In the genomic region with DNA sequence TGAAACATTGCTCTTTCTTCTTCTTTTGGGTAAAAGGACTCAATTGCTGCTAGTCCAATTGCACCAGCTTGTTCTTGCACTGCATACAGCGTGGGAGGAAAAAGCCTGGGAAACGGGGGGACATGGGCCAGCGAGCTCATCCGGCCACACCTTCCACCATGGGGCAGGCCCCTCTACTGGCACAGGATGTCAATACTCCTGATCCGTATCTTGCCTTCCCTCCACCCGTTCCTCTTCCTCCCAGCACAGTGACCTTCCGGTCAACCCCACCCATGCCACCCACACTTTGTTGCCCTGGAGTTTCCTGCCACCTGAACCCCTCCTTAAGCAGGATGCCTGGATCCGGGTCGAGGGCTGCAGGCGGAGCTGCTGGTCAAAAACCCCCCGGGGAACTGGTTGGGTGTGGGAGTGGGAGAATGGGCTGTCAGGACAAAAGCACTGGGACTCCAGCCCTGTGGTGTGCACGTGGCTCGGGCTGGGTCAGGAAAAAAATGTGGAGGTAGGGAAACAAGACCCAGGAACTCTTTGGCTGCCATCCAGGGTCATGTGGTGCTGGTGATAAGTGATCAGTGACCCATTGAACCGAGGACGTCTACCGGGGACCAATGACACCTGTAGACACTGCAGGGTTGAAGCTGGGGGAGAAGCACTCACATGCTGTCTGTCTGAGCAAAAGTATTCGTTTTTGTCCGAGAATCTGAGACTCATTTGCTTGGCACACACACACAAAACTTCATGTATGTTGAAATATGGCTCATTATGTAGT, we compare ENCODE assay signal across 1 cellular context.
A peak's percentile ranks its signal among the peaks of the same experiment; 100 is the strongest.
TF ChIP-seq lines count a peak whose summit lies in the region.

No MANE protein-coding gene starts in this region.

TF ChIP-seq in K562, 482 proteins besides CTCF, POLR2A, EP300 and RAD21 (continued from another document and continues in another):
- TF ChIP-seq, protein P1, sequence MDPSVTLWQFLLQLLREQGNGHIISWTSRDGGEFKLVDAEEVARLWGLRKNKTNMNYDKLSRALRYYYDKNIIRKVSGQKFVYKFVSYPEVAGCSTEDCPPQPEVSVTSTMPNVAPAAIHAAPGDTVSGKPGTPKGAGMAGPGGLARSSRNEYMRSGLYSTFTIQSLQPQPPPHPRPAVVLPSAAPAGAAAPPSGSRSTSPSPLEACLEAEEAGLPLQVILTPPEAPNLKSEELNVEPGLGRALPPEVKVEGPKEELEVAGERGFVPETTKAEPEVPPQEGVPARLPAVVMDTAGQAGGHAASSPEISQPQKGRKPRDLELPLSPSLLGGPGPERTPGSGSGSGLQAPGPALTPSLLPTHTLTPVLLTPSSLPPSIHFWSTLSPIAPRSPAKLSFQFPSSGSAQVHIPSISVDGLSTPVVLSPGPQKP (CRISPR knock-in tag; IDR thresholded peaks at IDR 0.05): no peak
- peak; percentile 73 for TF ChIP-seq NFIC (IDR thresholded peaks at IDR 0.05)
- TF ChIP-seq NELFE (IDR thresholded peaks at IDR 0.05; ENCODE audit: insufficient read depth, insufficient read length): no peak
- TF ChIP-seq, protein P2, sequence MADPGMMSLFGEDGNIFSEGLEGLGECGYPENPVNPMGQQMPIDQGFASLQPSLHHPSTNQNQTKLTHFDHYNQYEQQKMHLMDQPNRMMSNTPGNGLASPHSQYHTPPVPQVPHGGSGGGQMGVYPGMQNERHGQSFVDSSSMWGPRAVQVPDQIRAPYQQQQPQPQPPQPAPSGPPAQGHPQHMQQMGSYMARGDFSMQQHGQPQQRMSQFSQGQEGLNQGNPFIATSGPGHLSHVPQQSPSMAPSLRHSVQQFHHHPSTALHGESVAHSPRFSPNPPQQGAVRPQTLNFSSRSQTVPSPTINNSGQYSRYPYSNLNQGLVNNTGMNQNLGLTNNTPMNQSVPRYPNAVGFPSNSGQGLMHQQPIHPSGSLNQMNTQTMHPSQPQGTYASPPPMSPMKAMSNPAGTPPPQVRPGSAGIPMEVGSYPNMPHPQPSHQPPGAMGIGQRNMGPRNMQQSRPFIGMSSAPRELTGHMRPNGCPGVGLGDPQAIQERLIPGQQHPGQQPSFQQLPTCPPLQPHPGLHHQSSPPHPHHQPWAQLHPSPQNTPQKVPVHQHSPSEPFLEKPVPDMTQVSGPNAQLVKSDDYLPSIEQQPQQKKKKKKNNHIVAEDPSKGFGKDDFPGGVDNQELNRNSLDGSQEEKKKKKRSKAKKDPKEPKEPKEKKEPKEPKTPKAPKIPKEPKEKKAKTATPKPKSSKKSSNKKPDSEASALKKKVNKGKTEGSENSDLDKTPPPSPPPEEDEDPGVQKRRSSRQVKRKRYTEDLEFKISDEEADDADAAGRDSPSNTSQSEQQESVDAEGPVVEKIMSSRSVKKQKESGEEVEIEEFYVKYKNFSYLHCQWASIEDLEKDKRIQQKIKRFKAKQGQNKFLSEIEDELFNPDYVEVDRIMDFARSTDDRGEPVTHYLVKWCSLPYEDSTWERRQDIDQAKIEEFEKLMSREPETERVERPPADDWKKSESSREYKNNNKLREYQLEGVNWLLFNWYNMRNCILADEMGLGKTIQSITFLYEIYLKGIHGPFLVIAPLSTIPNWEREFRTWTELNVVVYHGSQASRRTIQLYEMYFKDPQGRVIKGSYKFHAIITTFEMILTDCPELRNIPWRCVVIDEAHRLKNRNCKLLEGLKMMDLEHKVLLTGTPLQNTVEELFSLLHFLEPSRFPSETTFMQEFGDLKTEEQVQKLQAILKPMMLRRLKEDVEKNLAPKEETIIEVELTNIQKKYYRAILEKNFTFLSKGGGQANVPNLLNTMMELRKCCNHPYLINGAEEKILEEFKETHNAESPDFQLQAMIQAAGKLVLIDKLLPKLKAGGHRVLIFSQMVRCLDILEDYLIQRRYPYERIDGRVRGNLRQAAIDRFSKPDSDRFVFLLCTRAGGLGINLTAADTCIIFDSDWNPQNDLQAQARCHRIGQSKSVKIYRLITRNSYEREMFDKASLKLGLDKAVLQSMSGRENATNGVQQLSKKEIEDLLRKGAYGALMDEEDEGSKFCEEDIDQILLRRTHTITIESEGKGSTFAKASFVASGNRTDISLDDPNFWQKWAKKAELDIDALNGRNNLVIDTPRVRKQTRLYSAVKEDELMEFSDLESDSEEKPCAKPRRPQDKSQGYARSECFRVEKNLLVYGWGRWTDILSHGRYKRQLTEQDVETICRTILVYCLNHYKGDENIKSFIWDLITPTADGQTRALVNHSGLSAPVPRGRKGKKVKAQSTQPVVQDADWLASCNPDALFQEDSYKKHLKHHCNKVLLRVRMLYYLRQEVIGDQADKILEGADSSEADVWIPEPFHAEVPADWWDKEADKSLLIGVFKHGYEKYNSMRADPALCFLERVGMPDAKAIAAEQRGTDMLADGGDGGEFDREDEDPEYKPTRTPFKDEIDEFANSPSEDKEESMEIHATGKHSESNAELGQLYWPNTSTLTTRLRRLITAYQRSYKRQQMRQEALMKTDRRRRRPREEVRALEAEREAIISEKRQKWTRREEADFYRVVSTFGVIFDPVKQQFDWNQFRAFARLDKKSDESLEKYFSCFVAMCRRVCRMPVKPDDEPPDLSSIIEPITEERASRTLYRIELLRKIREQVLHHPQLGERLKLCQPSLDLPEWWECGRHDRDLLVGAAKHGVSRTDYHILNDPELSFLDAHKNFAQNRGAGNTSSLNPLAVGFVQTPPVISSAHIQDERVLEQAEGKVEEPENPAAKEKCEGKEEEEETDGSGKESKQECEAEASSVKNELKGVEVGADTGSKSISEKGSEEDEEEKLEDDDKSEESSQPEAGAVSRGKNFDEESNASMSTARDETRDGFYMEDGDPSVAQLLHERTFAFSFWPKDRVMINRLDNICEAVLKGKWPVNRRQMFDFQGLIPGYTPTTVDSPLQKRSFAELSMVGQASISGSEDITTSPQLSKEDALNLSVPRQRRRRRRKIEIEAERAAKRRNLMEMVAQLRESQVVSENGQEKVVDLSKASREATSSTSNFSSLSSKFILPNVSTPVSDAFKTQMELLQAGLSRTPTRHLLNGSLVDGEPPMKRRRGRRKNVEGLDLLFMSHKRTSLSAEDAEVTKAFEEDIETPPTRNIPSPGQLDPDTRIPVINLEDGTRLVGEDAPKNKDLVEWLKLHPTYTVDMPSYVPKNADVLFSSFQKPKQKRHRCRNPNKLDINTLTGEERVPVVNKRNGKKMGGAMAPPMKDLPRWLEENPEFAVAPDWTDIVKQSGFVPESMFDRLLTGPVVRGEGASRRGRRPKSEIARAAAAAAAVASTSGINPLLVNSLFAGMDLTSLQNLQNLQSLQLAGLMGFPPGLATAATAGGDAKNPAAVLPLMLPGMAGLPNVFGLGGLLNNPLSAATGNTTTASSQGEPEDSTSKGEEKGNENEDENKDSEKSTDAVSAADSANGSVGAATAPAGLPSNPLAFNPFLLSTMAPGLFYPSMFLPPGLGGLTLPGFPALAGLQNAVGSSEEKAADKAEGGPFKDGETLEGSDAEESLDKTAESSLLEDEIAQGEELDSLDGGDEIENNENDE (IDR thresholded peaks at IDR 0.05; ENCODE audit: low read depth, low read length): no peak
- TF ChIP-seq GATA2 (CRISPR knock-in tag; IDR thresholded peaks at IDR 0.05): peak; percentile 49; the same call in 1 of the 2 replicates
- TF ChIP-seq NR2C2 (CRISPR knock-in tag; IDR thresholded peaks at IDR 0.05): no peak
- peak; percentile 89 for TF ChIP-seq NR2C2 (tag; IDR thresholded peaks at IDR 0.05)
- no peak for TF ChIP-seq ILF3 (IDR thresholded peaks at IDR 0.05; ENCODE audit: borderline replicate concordance)
- TF ChIP-seq L3MBTL2 (IDR thresholded peaks at IDR 0.05): peak; percentile 84
- TF ChIP-seq ETV1 (tag; conservative IDR thresholded peaks at IDR 0.05; ENCODE audit: low read depth): peak; percentile 92
- TF ChIP-seq, protein P3, sequence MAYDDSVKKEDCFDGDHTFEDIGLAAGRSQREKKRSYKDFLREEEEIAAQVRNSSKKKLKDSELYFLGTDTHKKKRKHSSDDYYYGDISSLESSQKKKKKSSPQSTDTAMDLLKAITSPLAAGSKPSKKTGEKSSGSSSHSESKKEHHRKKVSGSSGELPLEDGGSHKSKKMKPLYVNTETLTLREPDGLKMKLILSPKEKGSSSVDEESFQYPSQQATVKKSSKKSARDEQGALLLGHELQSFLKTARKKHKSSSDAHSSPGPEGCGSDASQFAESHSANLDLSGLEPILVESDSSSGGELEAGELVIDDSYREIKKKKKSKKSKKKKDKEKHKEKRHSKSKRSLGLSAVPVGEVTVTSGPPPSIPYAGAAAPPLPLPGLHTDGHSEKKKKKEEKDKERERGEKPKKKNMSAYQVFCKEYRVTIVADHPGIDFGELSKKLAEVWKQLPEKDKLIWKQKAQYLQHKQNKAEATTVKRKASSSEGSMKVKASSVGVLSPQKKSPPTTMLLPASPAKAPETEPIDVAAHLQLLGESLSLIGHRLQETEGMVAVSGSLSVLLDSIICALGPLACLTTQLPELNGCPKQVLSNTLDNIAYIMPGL (CRISPR knock-in tag; IDR thresholded peaks at IDR 0.05): no peak
- no peak for TF ChIP-seq FOXJ3 (CRISPR knock-in tag; IDR thresholded peaks at IDR 0.05)
- TF ChIP-seq, protein P4, sequence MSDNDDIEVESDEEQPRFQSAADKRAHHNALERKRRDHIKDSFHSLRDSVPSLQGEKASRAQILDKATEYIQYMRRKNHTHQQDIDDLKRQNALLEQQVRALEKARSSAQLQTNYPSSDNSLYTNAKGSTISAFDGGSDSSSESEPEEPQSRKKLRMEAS (CRISPR knock-in tag; IDR thresholded peaks at IDR 0.05): peak; percentile 15; the same call in 1 of the 2 replicates
- no peak for TF ChIP-seq ZNF764 (CRISPR knock-in tag; IDR thresholded peaks at IDR 0.05; ENCODE audit: low read depth)
- TF ChIP-seq PURB (CRISPR knock-in tag; IDR thresholded peaks at IDR 0.05; ENCODE audit: low read depth): no peak
- no peak for TF ChIP-seq HNRNPL (IDR thresholded peaks at IDR 0.05; ENCODE audit: low read depth, low read length)
- TF ChIP-seq ZNF165 (CRISPR knock-in tag; IDR thresholded peaks at IDR 0.05; ENCODE audit: borderline replicate concordance): no peak
- TF ChIP-seq, protein P5, sequence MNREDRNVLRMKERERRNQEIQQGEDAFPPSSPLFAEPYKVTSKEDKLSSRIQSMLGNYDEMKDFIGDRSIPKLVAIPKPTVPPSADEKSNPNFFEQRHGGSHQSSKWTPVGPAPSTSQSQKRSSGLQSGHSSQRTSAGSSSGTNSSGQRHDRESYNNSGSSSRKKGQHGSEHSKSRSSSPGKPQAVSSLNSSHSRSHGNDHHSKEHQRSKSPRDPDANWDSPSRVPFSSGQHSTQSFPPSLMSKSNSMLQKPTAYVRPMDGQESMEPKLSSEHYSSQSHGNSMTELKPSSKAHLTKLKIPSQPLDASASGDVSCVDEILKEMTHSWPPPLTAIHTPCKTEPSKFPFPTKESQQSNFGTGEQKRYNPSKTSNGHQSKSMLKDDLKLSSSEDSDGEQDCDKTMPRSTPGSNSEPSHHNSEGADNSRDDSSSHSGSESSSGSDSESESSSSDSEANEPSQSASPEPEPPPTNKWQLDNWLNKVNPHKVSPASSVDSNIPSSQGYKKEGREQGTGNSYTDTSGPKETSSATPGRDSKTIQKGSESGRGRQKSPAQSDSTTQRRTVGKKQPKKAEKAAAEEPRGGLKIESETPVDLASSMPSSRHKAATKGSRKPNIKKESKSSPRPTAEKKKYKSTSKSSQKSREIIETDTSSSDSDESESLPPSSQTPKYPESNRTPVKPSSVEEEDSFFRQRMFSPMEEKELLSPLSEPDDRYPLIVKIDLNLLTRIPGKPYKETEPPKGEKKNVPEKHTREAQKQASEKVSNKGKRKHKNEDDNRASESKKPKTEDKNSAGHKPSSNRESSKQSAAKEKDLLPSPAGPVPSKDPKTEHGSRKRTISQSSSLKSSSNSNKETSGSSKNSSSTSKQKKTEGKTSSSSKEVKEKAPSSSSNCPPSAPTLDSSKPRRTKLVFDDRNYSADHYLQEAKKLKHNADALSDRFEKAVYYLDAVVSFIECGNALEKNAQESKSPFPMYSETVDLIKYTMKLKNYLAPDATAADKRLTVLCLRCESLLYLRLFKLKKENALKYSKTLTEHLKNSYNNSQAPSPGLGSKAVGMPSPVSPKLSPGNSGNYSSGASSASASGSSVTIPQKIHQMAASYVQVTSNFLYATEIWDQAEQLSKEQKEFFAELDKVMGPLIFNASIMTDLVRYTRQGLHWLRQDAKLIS (CRISPR knock-in tag; IDR thresholded peaks at IDR 0.05): no peak
- no peak for TF ChIP-seq SETDB1 (IDR thresholded peaks at IDR 0.05; ENCODE audit: low read length)
- no peak for TF ChIP-seq ZBED1 (IDR thresholded peaks at IDR 0.05)
- TF ChIP-seq, protein P6, sequence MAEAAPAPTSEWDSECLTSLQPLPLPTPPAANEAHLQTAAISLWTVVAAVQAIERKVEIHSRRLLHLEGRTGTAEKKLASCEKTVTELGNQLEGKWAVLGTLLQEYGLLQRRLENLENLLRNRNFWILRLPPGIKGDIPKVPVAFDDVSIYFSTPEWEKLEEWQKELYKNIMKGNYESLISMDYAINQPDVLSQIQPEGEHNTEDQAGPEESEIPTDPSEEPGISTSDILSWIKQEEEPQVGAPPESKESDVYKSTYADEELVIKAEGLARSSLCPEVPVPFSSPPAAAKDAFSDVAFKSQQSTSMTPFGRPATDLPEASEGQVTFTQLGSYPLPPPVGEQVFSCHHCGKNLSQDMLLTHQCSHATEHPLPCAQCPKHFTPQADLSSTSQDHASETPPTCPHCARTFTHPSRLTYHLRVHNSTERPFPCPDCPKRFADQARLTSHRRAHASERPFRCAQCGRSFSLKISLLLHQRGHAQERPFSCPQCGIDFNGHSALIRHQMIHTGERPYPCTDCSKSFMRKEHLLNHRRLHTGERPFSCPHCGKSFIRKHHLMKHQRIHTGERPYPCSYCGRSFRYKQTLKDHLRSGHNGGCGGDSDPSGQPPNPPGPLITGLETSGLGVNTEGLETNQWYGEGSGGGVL (CRISPR knock-in tag; IDR thresholded peaks at IDR 0.05): no peak
- peak in 1 of 2 experiments; percentile 38; a peak in 2 of 4 replicates for TF ChIP-seq RCOR1 (IDR thresholded peaks at IDR 0.05; ENCODE audit: borderline replicate concordance in 1 of 2, low read depth in 2 of 2, low read length in 2 of 2)
- TF ChIP-seq SNIP1 (IDR thresholded peaks at IDR 0.05; ENCODE audit: low read depth): no peak
- TF ChIP-seq, protein P7, sequence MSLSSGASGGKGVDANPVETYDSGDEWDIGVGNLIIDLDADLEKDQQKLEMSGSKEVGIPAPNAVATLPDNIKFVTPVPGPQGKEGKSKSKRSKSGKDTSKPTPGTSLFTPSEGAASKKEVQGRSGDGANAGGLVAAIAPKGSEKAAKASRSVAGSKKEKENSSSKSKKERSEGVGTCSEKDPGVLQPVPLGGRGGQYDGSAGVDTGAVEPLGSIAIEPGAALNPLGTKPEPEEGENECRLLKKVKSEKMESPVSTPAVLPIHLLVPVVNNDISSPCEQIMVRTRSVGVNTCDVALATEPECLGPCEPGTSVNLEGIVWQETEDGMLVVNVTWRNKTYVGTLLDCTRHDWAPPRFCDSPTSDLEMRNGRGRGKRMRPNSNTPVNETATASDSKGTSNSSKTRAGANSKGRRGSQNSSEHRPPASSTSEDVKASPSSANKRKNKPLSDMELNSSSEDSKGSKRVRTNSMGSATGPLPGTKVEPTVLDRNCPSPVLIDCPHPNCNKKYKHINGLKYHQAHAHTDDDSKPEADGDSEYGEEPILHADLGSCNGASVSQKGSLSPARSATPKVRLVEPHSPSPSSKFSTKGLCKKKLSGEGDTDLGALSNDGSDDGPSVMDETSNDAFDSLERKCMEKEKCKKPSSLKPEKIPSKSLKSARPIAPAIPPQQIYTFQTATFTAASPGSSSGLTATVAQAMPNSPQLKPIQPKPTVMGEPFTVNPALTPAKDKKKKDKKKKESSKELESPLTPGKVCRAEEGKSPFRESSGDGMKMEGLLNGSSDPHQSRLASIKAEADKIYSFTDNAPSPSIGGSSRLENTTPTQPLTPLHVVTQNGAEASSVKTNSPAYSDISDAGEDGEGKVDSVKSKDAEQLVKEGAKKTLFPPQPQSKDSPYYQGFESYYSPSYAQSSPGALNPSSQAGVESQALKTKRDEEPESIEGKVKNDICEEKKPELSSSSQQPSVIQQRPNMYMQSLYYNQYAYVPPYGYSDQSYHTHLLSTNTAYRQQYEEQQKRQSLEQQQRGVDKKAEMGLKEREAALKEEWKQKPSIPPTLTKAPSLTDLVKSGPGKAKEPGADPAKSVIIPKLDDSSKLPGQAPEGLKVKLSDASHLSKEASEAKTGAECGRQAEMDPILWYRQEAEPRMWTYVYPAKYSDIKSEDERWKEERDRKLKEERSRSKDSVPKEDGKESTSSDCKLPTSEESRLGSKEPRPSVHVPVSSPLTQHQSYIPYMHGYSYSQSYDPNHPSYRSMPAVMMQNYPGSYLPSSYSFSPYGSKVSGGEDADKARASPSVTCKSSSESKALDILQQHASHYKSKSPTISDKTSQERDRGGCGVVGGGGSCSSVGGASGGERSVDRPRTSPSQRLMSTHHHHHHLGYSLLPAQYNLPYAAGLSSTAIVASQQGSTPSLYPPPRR (CRISPR knock-in tag; IDR thresholded peaks at IDR 0.05; ENCODE audit: borderline replicate concordance): no peak
- no peak for TF ChIP-seq ZFX (CRISPR knock-in tag; IDR thresholded peaks at IDR 0.05)
